In the genomic region with DNA sequence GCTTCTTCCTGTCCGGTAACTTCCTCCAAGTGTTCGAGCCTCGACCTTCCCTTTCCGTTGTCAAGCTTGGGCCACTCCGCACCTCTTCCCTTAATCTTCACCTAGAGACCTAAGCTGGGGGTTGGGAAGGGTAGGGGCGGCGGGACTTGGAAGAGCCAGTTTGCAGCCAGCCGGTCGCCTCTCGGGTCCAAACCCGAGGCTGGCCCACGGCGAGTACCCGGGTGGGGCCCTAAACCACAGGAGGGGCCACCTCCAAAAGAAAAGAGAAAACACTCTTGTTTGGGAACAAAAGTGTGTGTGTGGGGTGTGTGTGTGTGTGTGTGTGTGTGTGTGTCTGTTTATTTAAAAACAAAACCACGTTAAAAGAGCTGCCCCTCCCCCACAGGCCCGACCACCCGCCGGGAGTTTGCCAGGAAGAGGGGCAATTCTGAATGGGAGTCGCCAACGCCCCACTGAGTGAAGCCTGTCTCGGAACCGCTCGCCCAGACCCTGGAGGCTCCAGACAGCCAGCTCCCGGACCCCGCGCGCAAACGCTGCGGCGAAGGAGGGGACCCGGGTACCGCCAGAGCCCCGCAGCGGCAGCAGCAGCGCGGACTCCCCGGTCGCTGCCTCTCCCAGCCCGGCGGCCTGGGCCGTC, we compare ENCODE assay signal across 8 cellular contexts. TPM values are rescaled to one million over a fixed set of nuclear protein-coding genes. Genes with fewer than 3 reads are reported as not detected.
DNase-seq lines count a peak whose midpoint lies in the region; ATAC-seq and TF ChIP-seq lines count a peak whose summit lies in the region.

No MANE protein-coding gene starts in this region.

- intact Hi-C loops in activated B cell treated with CpG ODN at 0.5 μM for 24 hours (cut with micrococcal nuclease), result loop anchor here (2.0 to 10.0 kb wide), 5 partner anchors 18 to 1082 kb away; a partner anchor contains a TSS

- H4K5ac ChIP-seq in H9 (ENCODE audit: insufficient read length, low read depth, low read length), result no peak overlapping the region

- H3K14ac ChIP-seq in H9 (ENCODE audit: insufficient read depth, low read length), result no peak overlapping the region

- H3K36me3 Mint-ChIP-seq in H9 (ENCODE audit: insufficient read depth in 1 of 3, low read depth in 3 of 3) (no peaks in the 10 kb centered on the region), activated B cell treated with CpG ODN at 0.5 μM for 24 hours (ENCODE audit: low read depth) (peaks cover 4% of the 10 kb centered on the region)

- H3K9me2 ChIP-seq in hepatocyte (replicated peaks; ENCODE audit: insufficient read depth), result no peaks in the 10 kb centered on the region

- no CpG with 5 or more reads among the region's 41 CpGs for WGBS in H9 (ENCODE audit: extremely low coverage, insufficient read length, low lambda C conversion rate)
- WGBS in hepatocyte (ENCODE audit: low lambda C conversion rate, missing lambda C conversion rate), result 12% methylated on average over 37 of the region's 41 CpGs

- H3K4me1 Mint-ChIP-seq in H9 (peaks cover 39 to 57% of the 10 kb centered on the region in 2 experiments), activated B cell treated with CpG ODN at 0.5 μM for 24 hours (peaks cover 16% of the 10 kb centered on the region)

- H3K4me3 ChIP-seq in hepatocyte, result no peak overlapping the region
- peak overlapping the region; percentile 59 to 99 (median 86) for H3K4me3 ChIP-seq in skeletal muscle tissue (ENCODE audit: low read length in 3 of 3)

- H3K27ac Mint-ChIP-seq in H9, result 0 out of 7 replicates have a peak overlapping the region, but pooled peaks of 1 of the 3 experiments have one; percentile 76
- no peak overlapping the region for H3K27ac Mint-ChIP-seq in activated B cell treated with CpG ODN at 0.5 μM for 24 hours

- H2BK120ac ChIP-seq in H9 (ENCODE audit: low read depth, low read length, poor library complexity, severe bottlenecking), result no peak overlapping the region

- H3K9ac ChIP-seq in H9 (ENCODE audit: extremely low read depth, insufficient read length, low read length), result no peak overlapping the region
- H3K9ac ChIP-seq in skeletal muscle tissue (ENCODE audit: low read depth in 1 of 3, low read length in 3 of 3), result peak overlapping the region; percentile 88 to 98 (median 92)

- H3K27me3 Mint-ChIP-seq in H9 (ENCODE audit: low read depth), result peaks cover 57% of the 10 kb centered on the region
- H3K27me3 Mint-ChIP-seq in activated B cell treated with CpG ODN at 0.5 μM for 24 hours, result peaks cover 2% of the 10 kb centered on the region

- no peak overlapping the region for H3K4ac ChIP-seq in H9 (ENCODE audit: low read depth, low read length)

- H3K23me2 ChIP-seq in H9 (ENCODE audit: insufficient read length, low read depth, low read length, poor library complexity, severe bottlenecking), result peaks cover 9% of the 10 kb centered on the region

- H2AK5ac ChIP-seq in H9 (ENCODE audit: insufficient read length, low read length), result no peak overlapping the region

- H3K4me2 ChIP-seq in H9 (ENCODE audit: insufficient read depth, insufficient read length, low read length) (peak overlapping the region; percentile 17), hepatocyte (peak overlapping the region; percentile 80)

- H3T11ph ChIP-seq in H9 (ENCODE audit: low read length), result no peak overlapping the region

- H3K56ac ChIP-seq in H9 (ENCODE audit: insufficient read length, low read depth, low read length), result no peak overlapping the region

- TF ChIP-seq CTCF in H9 (conservative IDR thresholded peaks at IDR 0.05) (no peak), activated B cell treated with CpG ODN at 0.5 μM for 24 hours (IDR thresholded peaks at IDR 0.05) (no peak), hepatocyte (IDR thresholded peaks at IDR 0.05; ENCODE audit: poor library complexity) (no peak)

- no peak overlapping the region for H3K27ac ChIP-seq in H9 (ENCODE audit: insufficient read length, low read depth, low read length)
- peak overlapping the region; percentile 65 for H3K27ac ChIP-seq in hepatocyte
- peak overlapping the region; percentile 99 for H3K27ac ChIP-seq in skeletal muscle tissue (ENCODE audit: low read depth, low read length)

- H2AFZ ChIP-seq in H9 (ENCODE audit: low read length) (no peak overlapping the region), hepatocyte (no peak overlapping the region)

- no peak for DNase-seq in H9
- DNase-seq in activated B cell treated with CpG ODN at 0.5 μM for 24 hours, result no peak
- no peak for DNase-seq in hepatocyte (ENCODE audit: low spot score)
- no peak for DNase-seq in H4 (ENCODE audit: low spot score)
- DNase-seq in left lobe of liver (ENCODE audit: low spot score), result no peak

- CTCF ChIA-PET in activated B cell treated with CpG ODN at 0.5 μM for 24 hours (lab: Charles Lee), result interaction anchor here (0.9 to 3.6 kb wide), 9 partner anchors 22 to 205 kb away, joined by 3 to 57 read pairs (median 6); a partner anchor contains a TSS

- H4K91ac ChIP-seq in H9 (ENCODE audit: insufficient read length, low read depth, low read length), result no peak overlapping the region

- POLR2A ChIA-PET in activated B cell treated with CpG ODN at 0.5 μM for 24 hours (lab: Charles Lee), result interaction anchor here (0.6 to 5.8 kb wide), 34 partner anchors 8 to 1886 kb away, joined by 3 to 86 read pairs (median 6); a partner anchor contains a TSS

- ATAC-seq in activated B cell treated with CpG ODN at 0.5 μM for 24 hours (ENCODE audit: low read depth) (no peak), GM18909 (IDR thresholded peaks at IDR 0.05; ENCODE audit: poor library complexity, unreplicated experiment) (no peak), left lobe of liver (no peak)
- ATAC-seq in activated CD4-positive, CD25-positive, alpha-beta regulatory T cell treated with anti-CD3 and anti-CD28 coated beads, Interleukin-2, amount 50 U/mL, for 24 hours, result no peak

- H4K20me1 ChIP-seq in H9 (ENCODE audit: control insufficient read depth, insufficient read depth, insufficient read length) (no peaks in the 10 kb centered on the region), hepatocyte (ENCODE audit: insufficient read depth, poor library complexity, severe bottlenecking) (peaks cover 28% of the 10 kb centered on the region)

- H3K4me1 ChIP-seq in H9 (ENCODE audit: insufficient read depth, low read length), result peaks cover 3% of the 10 kb centered on the region; the same call in 1 of the 2 replicates
- H3K4me1 ChIP-seq in hepatocyte (ENCODE audit: insufficient read depth), result peaks cover 34% of the 10 kb centered on the region
- peaks cover 31 to 35% (median 33%) of the 10 kb centered on the region in 3 donors for H3K4me1 ChIP-seq in skeletal muscle tissue (ENCODE audit: control insufficient read depth in 3 of 3, insufficient read depth in 3 of 3, low read length in 3 of 3)

- H2BK12ac ChIP-seq in H9 (ENCODE audit: insufficient read length, low read depth, low read length), result no peak overlapping the region

- H3K27me3 ChIP-seq in H9 (ENCODE audit: insufficient read depth, low read length), result peaks cover 13% of the 10 kb centered on the region; the same call in 1 of the 2 replicates
- no peaks in the 10 kb centered on the region for H3K27me3 ChIP-seq in hepatocyte
- H3K27me3 ChIP-seq in skeletal muscle tissue (ENCODE audit: control insufficient read depth in 3 of 3, insufficient read depth in 3 of 3, low read length in 3 of 3), result no peaks in the 10 kb centered on the region

- H3K9me3 Mint-ChIP-seq in H9, result no peaks in the 10 kb centered on the region; a peak in 1 of 5 replicates
- no peaks in the 10 kb centered on the region for H3K9me3 Mint-ChIP-seq in activated B cell treated with CpG ODN at 0.5 μM for 24 hours

- no peaks in the 10 kb centered on the region for H3K79me2 ChIP-seq in H9 (ENCODE audit: insufficient read depth, low read length)
- peaks cover 25% of the 10 kb centered on the region for H3K79me2 ChIP-seq in hepatocyte

- no peak overlapping the region for H2BK20ac ChIP-seq in H9 (ENCODE audit: low read depth, low read length, poor library complexity, severe bottlenecking)

- H2BK15ac ChIP-seq in H9 (ENCODE audit: low read depth, low read length), result no peak overlapping the region

- no peak overlapping the region for H4K8ac ChIP-seq in H9 (replicated peaks; ENCODE audit: insufficient read length, low read depth, low read length)

- H3K18ac ChIP-seq in H9 (ENCODE audit: insufficient read length, low read depth, low read length), result peak overlapping the region; percentile 15

- H3K9me3 ChIP-seq in H9 (ENCODE audit: control insufficient read depth, low read depth, low read length), result no peaks in the 10 kb centered on the region
- no peaks in the 10 kb centered on the region for H3K9me3 ChIP-seq in hepatocyte (ENCODE audit: low read depth)
- H3K9me3 ChIP-seq in skeletal muscle tissue (ENCODE audit: control insufficient read depth in 3 of 3, low read length in 3 of 3), result no peaks in the 10 kb centered on the region

- H3K36me3 ChIP-seq in hepatocyte (replicated peaks; ENCODE audit: insufficient read depth, low read depth) (no peaks in the 10 kb centered on the region), skeletal muscle tissue (ENCODE audit: control insufficient read depth in 3 of 3, insufficient read depth in 3 of 3, low read length in 3 of 3) (peaks cover 4 to 13% (median 13%) of the 10 kb centered on the region in 3 donors)

- H2BK5ac ChIP-seq in H9 (ENCODE audit: insufficient read length, low read length), result no peak overlapping the region

- H3K23ac ChIP-seq in H9 (ENCODE audit: insufficient read length, low read depth, low read length), result no peak overlapping the region

- H3K79me1 ChIP-seq in H9 (ENCODE audit: insufficient read depth, low read depth, low read length, poor library complexity, severe bottlenecking), result no peaks in the 10 kb centered on the region

- H3K4me3 Mint-ChIP-seq in H9 (peak overlapping the region; percentile 60 to 79), activated B cell treated with CpG ODN at 0.5 μM for 24 hours (peak overlapping the region; percentile 84)

RNA-seq across cellular contexts. Expression of a gene that starts 0.5 kb away (rescaled TPM):
- total RNA-seq in H9 (2021), result 10.3 and 10.8 TPM in 2 replicates
- total RNA-seq in activated B cell treated with CpG ODN at 0.5 μM for 24 hours, result 11.0 and 12.9 TPM in 2 replicates
- 387 and 429 TPM in 2 replicates for total RNA-seq in hepatocyte
- 103 and 146 TPM in 2 replicates for polyA plus RNA-seq in hepatocyte
- total RNA-seq in skeletal muscle tissue, result 146 TPM
- 11.7 and 12.6 TPM in 2 replicates for total RNA-seq in H4 (2014; rRNA removed; shearing (Covaris generic))
- 250 TPM for total RNA-seq in left lobe of liver

Comparison
In these comparisons a context has a peak if more than half of its experiments do, and no peak if none do; other contexts are left out.
1. RNA of a gene that starts 0.5 kb away (total RNA-seq): 387 to 429 TPM in hepatocyte, 250 TPM in left lobe of liver (single experiment) and 146 TPM in skeletal muscle tissue (single experiment); 11.0 to 12.9 TPM in activated B cell treated with CpG ODN at 0.5 μM for 24 hours, 11.7 to 12.6 TPM in H4 and 10.3 to 10.8 TPM in H9; every median in the first group is over 10 times any median in the second.